In the genomic region with DNA sequence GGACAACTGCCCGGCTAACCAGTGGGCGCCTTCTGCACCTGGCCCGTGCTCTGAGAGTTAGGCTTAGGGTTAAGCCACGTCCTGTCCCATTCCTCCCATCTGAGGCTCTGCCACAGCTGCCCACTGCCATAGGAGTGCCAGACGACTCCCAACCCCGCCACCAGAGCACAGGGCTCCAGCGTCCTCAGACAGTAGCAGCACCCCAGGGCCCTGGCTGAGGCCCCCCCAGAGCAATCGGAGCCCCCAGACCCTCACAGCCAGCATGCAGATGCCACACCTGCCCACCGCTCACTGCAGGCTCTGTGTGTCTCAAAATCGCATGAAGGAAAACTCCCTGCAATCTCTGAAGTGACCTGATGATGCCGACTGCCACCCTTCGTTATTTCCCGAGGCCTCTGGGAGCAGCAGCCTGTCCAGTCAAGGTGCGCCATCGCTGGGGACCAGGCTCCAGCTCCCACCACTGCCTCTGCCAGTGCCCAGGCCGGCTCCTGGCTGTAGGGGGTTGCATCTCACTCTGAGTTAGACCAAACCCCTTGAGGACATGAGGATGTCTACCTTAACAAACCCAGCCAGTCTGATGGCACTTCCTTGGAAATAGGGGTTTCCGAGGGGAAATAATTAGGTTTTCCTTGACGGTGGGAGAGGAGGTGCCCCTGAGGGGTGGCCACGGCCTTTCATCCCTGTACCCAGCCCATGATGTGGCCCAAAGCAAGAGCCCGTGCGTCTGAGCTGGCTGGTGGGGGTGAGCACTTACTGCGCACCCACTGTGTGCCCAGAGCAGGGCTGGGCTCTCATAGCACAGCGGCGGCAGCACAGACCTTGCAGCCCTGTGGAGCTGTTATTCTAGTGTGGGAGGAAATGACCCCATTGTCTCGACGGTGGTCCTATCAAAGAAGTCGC, we compare ENCODE assay signal across 2 cellular contexts.
TF ChIP-seq lines count a peak whose summit lies in the region.

No MANE protein-coding gene starts in this region.

TF ChIP-seq in SK-N-SH, 30 proteins besides CTCF, POLR2A, EP300 and RAD21:
- TF ChIP-seq POLR2AphosphoS5 (IDR thresholded peaks at IDR 0.05; ENCODE audit: low read depth, low read length) = no peak
- TF ChIP-seq, protein P1, sequence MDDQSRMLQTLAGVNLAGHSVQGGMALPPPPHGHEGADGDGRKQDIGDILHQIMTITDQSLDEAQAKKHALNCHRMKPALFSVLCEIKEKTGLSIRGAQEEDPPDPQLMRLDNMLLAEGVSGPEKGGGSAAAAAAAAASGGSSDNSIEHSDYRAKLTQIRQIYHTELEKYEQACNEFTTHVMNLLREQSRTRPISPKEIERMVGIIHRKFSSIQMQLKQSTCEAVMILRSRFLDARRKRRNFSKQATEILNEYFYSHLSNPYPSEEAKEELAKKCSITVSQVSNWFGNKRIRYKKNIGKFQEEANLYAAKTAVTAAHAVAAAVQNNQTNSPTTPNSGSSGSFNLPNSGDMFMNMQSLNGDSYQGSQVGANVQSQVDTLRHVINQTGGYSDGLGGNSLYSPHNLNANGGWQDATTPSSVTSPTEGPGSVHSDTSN (IDR thresholded peaks at IDR 0.05) = no peak
- no peak for TF ChIP-seq SIN3A (IDR thresholded peaks at IDR 0.05; ENCODE audit: borderline replicate concordance, low read depth, low read length)
- no peak for TF ChIP-seq NFIC (IDR thresholded peaks at IDR 0.05; ENCODE audit: borderline replicate concordance)
- TF ChIP-seq EZH2phosphoT487 (IDR thresholded peaks at IDR 0.05; ENCODE audit: borderline replicate concordance, low read depth) = no peak
- no peak for TF ChIP-seq RXRA (IDR thresholded peaks at IDR 0.05; ENCODE audit: borderline replicate concordance, low read depth)
- TF ChIP-seq, protein P2, sequence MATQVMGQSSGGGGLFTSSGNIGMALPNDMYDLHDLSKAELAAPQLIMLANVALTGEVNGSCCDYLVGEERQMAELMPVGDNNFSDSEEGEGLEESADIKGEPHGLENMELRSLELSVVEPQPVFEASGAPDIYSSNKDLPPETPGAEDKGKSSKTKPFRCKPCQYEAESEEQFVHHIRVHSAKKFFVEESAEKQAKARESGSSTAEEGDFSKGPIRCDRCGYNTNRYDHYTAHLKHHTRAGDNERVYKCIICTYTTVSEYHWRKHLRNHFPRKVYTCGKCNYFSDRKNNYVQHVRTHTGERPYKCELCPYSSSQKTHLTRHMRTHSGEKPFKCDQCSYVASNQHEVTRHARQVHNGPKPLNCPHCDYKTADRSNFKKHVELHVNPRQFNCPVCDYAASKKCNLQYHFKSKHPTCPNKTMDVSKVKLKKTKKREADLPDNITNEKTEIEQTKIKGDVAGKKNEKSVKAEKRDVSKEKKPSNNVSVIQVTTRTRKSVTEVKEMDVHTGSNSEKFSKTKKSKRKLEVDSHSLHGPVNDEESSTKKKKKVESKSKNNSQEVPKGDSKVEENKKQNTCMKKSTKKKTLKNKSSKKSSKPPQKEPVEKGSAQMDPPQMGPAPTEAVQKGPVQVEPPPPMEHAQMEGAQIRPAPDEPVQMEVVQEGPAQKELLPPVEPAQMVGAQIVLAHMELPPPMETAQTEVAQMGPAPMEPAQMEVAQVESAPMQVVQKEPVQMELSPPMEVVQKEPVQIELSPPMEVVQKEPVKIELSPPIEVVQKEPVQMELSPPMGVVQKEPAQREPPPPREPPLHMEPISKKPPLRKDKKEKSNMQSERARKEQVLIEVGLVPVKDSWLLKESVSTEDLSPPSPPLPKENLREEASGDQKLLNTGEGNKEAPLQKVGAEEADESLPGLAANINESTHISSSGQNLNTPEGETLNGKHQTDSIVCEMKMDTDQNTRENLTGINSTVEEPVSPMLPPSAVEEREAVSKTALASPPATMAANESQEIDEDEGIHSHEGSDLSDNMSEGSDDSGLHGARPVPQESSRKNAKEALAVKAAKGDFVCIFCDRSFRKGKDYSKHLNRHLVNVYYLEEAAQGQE (IDR thresholded peaks at IDR 0.05; ENCODE audit: low read depth, low read length) = no peak
- TF ChIP-seq MEF2A (IDR thresholded peaks at IDR 0.05; ENCODE audit: borderline replicate concordance, low read depth) = no peak
- no peak for TF ChIP-seq FOXM1 (IDR thresholded peaks at IDR 0.05; ENCODE audit: low read depth)

TF ChIP-seq in SK-N-SH treated with all-trans-retinoic acid at 6 μM for 48 hours, 23 proteins besides CTCF, POLR2A, EP300 and RAD21 (continued from another document):
- no peak for TF ChIP-seq ZNF70 (CRISPR knock-in tag; IDR thresholded peaks at IDR 0.05)
- TF ChIP-seq ZFP3 (CRISPR knock-in tag; IDR thresholded peaks at IDR 0.05) = no peak
- TF ChIP-seq ISL1 (CRISPR knock-in tag; IDR thresholded peaks at IDR 0.05) = no peak
- no peak for TF ChIP-seq BACH2 (CRISPR knock-in tag; IDR thresholded peaks at IDR 0.05; ENCODE audit: borderline replicate concordance)
- TF ChIP-seq ZC3H10 (CRISPR knock-in tag; IDR thresholded peaks at IDR 0.05) = no peak
- no peak for TF ChIP-seq ARNTL (CRISPR knock-in tag; IDR thresholded peaks at IDR 0.05; ENCODE audit: borderline replicate concordance, low read depth)
- TF ChIP-seq TCF4 (CRISPR knock-in tag; IDR thresholded peaks at IDR 0.05; ENCODE audit: borderline replicate concordance) = no peak
- TF ChIP-seq, protein P3, sequence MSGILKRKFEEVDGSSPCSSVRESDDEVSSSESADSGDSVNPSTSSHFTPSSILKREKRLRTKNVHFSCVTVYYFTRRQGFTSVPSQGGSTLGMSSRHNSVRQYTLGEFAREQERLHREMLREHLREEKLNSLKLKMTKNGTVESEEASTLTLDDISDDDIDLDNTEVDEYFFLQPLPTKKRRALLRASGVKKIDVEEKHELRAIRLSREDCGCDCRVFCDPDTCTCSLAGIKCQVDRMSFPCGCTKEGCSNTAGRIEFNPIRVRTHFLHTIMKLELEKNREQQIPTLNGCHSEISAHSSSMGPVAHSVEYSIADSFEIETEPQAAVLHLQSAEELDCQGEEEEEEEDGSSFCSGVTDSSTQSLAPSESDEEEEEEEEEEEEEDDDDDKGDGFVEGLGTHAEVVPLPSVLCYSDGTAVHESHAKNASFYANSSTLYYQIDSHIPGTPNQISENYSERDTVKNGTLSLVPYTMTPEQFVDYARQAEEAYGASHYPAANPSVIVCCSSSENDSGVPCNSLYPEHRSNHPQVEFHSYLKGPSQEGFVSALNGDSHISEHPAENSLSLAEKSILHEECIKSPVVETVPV (CRISPR knock-in tag; IDR thresholded peaks at IDR 0.05) = no peak
- no peak for TF ChIP-seq TOX (CRISPR knock-in tag; IDR thresholded peaks at IDR 0.05; ENCODE audit: borderline replicate concordance)
- TF ChIP-seq PPARA (CRISPR knock-in tag; IDR thresholded peaks at IDR 0.05; ENCODE audit: borderline replicate concordance) = no peak
- TF ChIP-seq, protein P4, sequence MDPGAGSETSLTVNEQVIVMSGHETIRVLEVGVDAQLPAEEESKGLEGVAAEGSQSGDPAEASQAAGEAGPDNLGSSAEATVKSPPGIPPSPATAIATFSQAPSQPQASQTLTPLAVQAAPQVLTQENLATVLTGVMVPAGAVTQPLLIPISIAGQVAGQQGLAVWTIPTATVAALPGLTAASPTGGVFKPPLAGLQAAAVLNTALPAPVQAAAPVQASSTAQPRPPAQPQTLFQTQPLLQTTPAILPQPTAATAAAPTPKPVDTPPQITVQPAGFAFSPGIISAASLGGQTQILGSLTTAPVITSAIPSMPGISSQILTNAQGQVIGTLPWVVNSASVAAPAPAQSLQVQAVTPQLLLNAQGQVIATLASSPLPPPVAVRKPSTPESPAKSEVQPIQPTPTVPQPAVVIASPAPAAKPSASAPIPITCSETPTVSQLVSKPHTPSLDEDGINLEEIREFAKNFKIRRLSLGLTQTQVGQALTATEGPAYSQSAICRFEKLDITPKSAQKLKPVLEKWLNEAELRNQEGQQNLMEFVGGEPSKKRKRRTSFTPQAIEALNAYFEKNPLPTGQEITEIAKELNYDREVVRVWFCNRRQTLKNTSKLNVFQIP (CRISPR knock-in tag; IDR thresholded peaks at IDR 0.05; ENCODE audit: borderline replicate concordance, low read depth) = no peak
